In the genomic region with DNA sequence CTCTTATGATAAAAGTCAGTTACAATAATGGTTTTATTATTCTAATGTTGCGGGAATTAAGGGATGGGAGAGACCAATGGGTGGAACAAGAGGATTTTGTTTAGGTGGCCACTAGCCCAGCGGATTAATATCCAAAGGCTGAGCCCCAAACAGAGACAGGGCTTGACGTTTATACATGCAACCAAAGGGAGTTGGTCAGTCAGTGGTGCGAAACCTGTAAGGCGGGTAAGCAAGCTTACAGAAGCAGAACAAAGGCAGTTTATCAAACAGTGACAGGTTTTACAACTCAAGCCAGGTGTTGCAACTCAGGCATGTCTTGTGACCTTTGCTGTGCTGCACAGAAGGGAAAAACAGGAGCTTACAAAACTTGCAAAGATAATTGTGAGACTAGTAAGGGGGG, we compare ENCODE assay signal across 20 cellular contexts.
DNase-seq lines count a peak whose midpoint lies in the region; ATAC-seq and TF ChIP-seq lines count a peak whose summit lies in the region.
"Had no signal": no experiment of that assay in that cellular context is flagged by ENCODE, and none has a peak within 500 bp of the region (broad histone marks: within the 10 kb centered on the region; RNA-seq: fewer than 3 reads in every experiment).

No MANE protein-coding gene starts in this region.

- H3K4me1 ChIP-seq in PC-9 (replicated peaks; ENCODE audit: insufficient read depth) (no peaks in the 10 kb centered on the region), stomach (no peaks in the 10 kb centered on the region)

- H3K27ac ChIP-seq in PC-9 (no peak overlapping the region), stomach (no peak overlapping the region)
- H3K27ac ChIP-seq: RWPE1 had no signal

- no peak overlapping the region for H3K4me3 ChIP-seq in PC-9
- no peak overlapping the region for H3K4me3 ChIP-seq in stomach
- H3K4me3 ChIP-seq: GM12878 had no signal

- POLR2A ChIA-PET in PC-9 (lab: Charles Lee; ENCODE audit: unreplicated experiment), result no interaction called here

- no peaks in the 10 kb centered on the region for H3F3A ChIP-seq in PC-9 (ENCODE audit: insufficient read depth, low read depth)

- no peak for ATAC-seq in HG03354 (IDR thresholded peaks at IDR 0.05; ENCODE audit: poor library complexity, severe bottlenecking, unreplicated experiment)
- ATAC-seq: GM12878, HCT116 had no signal

- H3K9me3 ChIP-seq in PC-9 (ENCODE audit: insufficient read depth, low read depth) (peaks cover 12% of the 10 kb centered on the region; the same call in 1 of the 2 replicates), stomach (peaks cover 3 to 23% (median 17%) of the 10 kb centered on the region in 4 donors)

- no peaks in the 10 kb centered on the region for H3K79me2 ChIP-seq in PC-9 (ENCODE audit: low read depth)

- no peaks in the 10 kb centered on the region for H4K20me1 ChIP-seq in PC-9 (ENCODE audit: insufficient read depth)

- BruUV-seq in PC-9 (replicated peaks; lab: Mats Ljungman, UMichigan), result no TSS peak

- no peak for TF ChIP-seq EP300 in stomach (IDR thresholded peaks at IDR 0.05)

- DNase-seq in DMS53 treated with DMSO at 0.1 percent for 48 hours (lab: John Stamatoyannopoulos, UW; ENCODE audit: unreplicated experiment) (peak; percentile 7), NCI-H69 (lab: John Stamatoyannopoulos, UW) (peak; percentile 8), erythroblast (lab: John Stamatoyannopoulos, UW) (peak; percentile 2 to 17), left kidney (ENCODE audit: low read depth, low spot score) (peak; percentile 13), PC-9 (no peak), stomach (no peak), HK-2 (ENCODE audit: unreplicated experiment) (no peak)
- DNase-seq: GDM1, GOT3, Karpas-422, NCI-H1092 treated with DMSO at 0.1 percent for 48 hours, NCI-H1436, NCI-H187, NCI-H524, NCI-H774, SHP77 had no signal

- TF ChIP-seq CTCF in PC-9 (conservative IDR thresholded peaks at IDR 0.05) (no peak), stomach (IDR thresholded peaks at IDR 0.05) (no peak)

- TF ChIP-seq POLR2A in erythroblast (IDR thresholded peaks at IDR 0.05; ENCODE audit: low read length), result no peak
- TF ChIP-seq POLR2A in stomach (IDR thresholded peaks at IDR 0.05), result no peak

- no peaks in the 10 kb centered on the region for H3K36me3 ChIP-seq in PC-9 (ENCODE audit: low read depth)
- H3K36me3 ChIP-seq in stomach, result no peaks in the 10 kb centered on the region

- H3K4me2 ChIP-seq in PC-9, result no peak overlapping the region

- H3K9me2 ChIP-seq in PC-9 (ENCODE audit: insufficient read depth), result peaks cover 4% of the 10 kb centered on the region

- CTCF ChIA-PET in PC-9 (lab: Charles Lee), result no interaction called here

- 79 to 87% (median 86%) methylated on average over 5 of the region's 5 CpGs for WGBS in stomach, 5 donors

- no peak overlapping the region for H2AFZ ChIP-seq in PC-9

- intact Hi-C loops in PC-9 (cut with micrococcal nuclease; ENCODE audit: unreplicated experiment) (no loop called here), stomach (cut with DNase I; ENCODE audit: low total_unique reads) (no loop called here)

- H3K27me3 ChIP-seq in PC-9 (ENCODE audit: insufficient read depth, low read depth) (no peaks in the 10 kb centered on the region), stomach (no peaks in the 10 kb centered on the region)

Comparison
In these comparisons a context has a peak if more than half of its experiments do, and no peak if none do; other contexts are left out.
1. DNase-seq: peak in DMS53 treated with DMSO at 0.1 percent for 48 hours (single experiment), NCI-H69 (single experiment), erythroblast (2 of 2) and left kidney (single experiment); none in PC-9 (0 of 2), stomach (single experiment) and HK-2 (single experiment).